ENCODE assay signal across 1 cellular context in the genomic region with DNA sequence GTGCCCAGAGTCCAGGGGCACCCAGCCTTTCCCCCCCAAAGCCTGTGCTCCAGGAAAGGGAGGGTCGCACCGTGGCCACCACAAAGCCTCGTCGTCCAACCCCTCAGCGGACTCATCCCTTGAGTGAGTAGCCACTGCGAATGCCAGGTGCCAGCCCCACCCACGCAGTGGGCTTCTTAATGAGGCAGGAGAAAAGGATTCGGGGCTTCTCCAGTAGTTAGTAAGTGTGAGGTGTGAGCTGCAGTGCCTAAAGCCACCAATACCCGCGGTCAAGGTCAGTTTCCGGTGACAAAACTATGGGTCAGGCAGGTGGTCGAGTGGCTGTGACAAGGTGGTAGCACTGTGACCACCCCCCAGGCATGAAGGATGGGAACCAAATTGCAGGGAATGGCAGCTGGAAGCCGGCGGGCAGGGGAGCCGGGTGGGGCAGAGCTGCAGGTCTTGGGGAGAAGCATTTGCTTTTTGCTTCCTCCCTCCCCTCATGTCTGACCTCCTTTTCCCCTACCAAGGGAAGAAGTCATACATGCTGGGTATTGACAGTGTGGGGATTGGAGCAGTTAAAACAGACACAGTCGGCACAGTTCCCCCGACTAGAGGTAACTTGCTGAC.
TF ChIP-seq lines count a peak whose summit lies in the region.

No MANE protein-coding gene starts in this region.

TF ChIP-seq in SK-N-SH treated with all-trans-retinoic acid at 6 μM for 48 hours, 23 proteins besides CTCF, POLR2A, EP300 and RAD21 (continued from another document):
- TF ChIP-seq, protein P1, sequence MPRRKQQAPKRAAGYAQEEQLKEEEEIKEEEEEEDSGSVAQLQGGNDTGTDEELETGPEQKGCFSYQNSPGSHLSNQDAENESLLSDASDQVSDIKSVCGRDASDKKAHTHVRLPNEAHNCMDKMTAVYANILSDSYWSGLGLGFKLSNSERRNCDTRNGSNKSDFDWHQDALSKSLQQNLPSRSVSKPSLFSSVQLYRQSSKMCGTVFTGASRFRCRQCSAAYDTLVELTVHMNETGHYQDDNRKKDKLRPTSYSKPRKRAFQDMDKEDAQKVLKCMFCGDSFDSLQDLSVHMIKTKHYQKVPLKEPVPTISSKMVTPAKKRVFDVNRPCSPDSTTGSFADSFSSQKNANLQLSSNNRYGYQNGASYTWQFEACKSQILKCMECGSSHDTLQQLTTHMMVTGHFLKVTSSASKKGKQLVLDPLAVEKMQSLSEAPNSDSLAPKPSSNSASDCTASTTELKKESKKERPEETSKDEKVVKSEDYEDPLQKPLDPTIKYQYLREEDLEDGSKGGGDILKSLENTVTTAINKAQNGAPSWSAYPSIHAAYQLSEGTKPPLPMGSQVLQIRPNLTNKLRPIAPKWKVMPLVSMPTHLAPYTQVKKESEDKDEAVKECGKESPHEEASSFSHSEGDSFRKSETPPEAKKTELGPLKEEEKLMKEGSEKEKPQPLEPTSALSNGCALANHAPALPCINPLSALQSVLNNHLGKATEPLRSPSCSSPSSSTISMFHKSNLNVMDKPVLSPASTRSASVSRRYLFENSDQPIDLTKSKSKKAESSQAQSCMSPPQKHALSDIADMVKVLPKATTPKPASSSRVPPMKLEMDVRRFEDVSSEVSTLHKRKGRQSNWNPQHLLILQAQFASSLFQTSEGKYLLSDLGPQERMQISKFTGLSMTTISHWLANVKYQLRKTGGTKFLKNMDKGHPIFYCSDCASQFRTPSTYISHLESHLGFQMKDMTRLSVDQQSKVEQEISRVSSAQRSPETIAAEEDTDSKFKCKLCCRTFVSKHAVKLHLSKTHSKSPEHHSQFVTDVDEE (CRISPR knock-in tag; IDR thresholded peaks at IDR 0.05) = no peak
